19 cellular contexts compared by ENCODE assay signal in genomic region chr5:135438712-135439111, GRCh38. TPM values are rescaled to one million over a fixed set of nuclear protein-coding genes. Genes with fewer than 3 reads are reported as not detected.
A peak's percentile ranks its signal among the peaks of the same experiment; 100 is the strongest.
DNase-seq lines count a peak whose midpoint lies in the region; ATAC-seq and TF ChIP-seq lines count a peak whose summit lies in the region.
"Had no signal": no experiment of that assay in that cellular context is flagged by ENCODE, and none has a peak within 500 bp of the region (broad histone marks: within the 10 kb centered on the region; RNA-seq: fewer than 3 reads in every experiment).

No MANE protein-coding gene starts in this region.

- H3K27ac ChIP-seq in caudate nucleus (ENCODE audit: low read depth, low read length), result peak overlapping the region; percentile 28
- no peak overlapping the region for H3K27ac ChIP-seq in osteoblast (ENCODE audit: low read depth, low read length)
- H3K27ac ChIP-seq in esophagus squamous epithelium, result no peak overlapping the region
- H3K27ac ChIP-seq: SJSA1, vagina had no signal

- TF ChIP-seq CTCF in natural killer cell (IDR thresholded peaks at IDR 0.05) (no peak), osteoblast (IDR thresholded peaks at IDR 0.05; ENCODE audit: extremely low read depth, low read depth, low read length) (no peak), esophagus squamous epithelium (IDR thresholded peaks at IDR 0.05) (no peak)

- H3K4me3 ChIP-seq in osteoblast (ENCODE audit: insufficient read depth, low read length), result no peak overlapping the region
- H3K4me3 ChIP-seq in esophagus squamous epithelium, result no peak overlapping the region
- H3K4me3 ChIP-seq: GM23338, SJSA1, vagina had no signal

- WGBS in esophagus squamous epithelium, 2 donors, result 70 to 71% methylated on average over 7 of the region's 7 CpGs

- no peaks in the 10 kb centered on the region for H3K27me3 ChIP-seq in osteoblast (ENCODE audit: insufficient read depth, low read length)
- H3K27me3 ChIP-seq in esophagus squamous epithelium, result peaks cover 0 to 55% (median 0%) of the 10 kb centered on the region in 4 donors
- H3K27me3 ChIP-seq: vagina had no signal

- H3K4me1 Mint-ChIP-seq in natural killer cell treated with Interleukin-12 subunit alpha and Interleukin-12 subunit beta and Interleukin-15 and Interleukin-18, amount 100 ng/mL, for 72 hours (ENCODE audit: low read depth in 2 of 2), result no peaks in the 10 kb centered on the region
- H3K4me1 Mint-ChIP-seq in natural killer cell (no peaks in the 10 kb centered on the region), immature natural killer cell (no peaks in the 10 kb centered on the region)
- H3K4me1 Mint-ChIP-seq: activated naive CD4-positive, alpha-beta T cell treated with anti-CD3 and anti-CD28 coated beads, Interleukin-2, amount 50 U/mL, for 24 hours had no signal

- H3K4me2 ChIP-seq in osteoblast (ENCODE audit: insufficient read depth, low read length), result no peak overlapping the region
- H3K4me2 ChIP-seq: GM23338 had no signal

- H3K36me3 ChIP-seq in osteoblast (ENCODE audit: insufficient read depth, low read length) (no peaks in the 10 kb centered on the region), esophagus squamous epithelium (no peaks in the 10 kb centered on the region)
- H3K36me3 ChIP-seq: SJSA1, vagina had no signal

- H3K27ac Mint-ChIP-seq in natural killer cell treated with Interleukin-12 subunit alpha and Interleukin-12 subunit beta and Interleukin-15 and Interleukin-18, amount 100 ng/mL, for 72 hours, result no peak overlapping the region
- H3K27ac Mint-ChIP-seq in natural killer cell, result no peak overlapping the region
- H3K27ac Mint-ChIP-seq in immature natural killer cell, result no peak overlapping the region
- H3K27ac Mint-ChIP-seq: activated naive CD4-positive, alpha-beta T cell treated with anti-CD3 and anti-CD28 coated beads, Interleukin-2, amount 50 U/mL, for 24 hours; CD8-positive, alpha-beta T cell; GM23338; T-helper 1 cell treated with Interleukin-12 subunit alpha and Interleukin-12 subunit beta and Interleukin-4 antibody, amounts not matched to agents 30 μg/mL and 1 μg/mL, for 36 hours had no signal

- intact Hi-C loops in natural killer cell (cut with micrococcal nuclease), result no loop called here
- intact Hi-C loops in esophagus squamous epithelium (cut with DNase I), result no loop called here

- peak; percentile 55 for DNase-seq in natural killer cell treated with Interleukin-12 subunit alpha and Interleukin-12 subunit beta and Interleukin-15 and Interleukin-18, amount 100 ng/mL, for 72 hours (ENCODE audit: low spot score)
- no peak for DNase-seq in natural killer cell
- DNase-seq in caudate nucleus (lab: John Stamatoyannopoulos, UW), result no peak
- DNase-seq in osteoblast (ENCODE audit: insufficient read length, low spot score, missing footprints), result peak; percentile 15
- DNase-seq in immature natural killer cell, result no peak
- no peak for DNase-seq in GDM1 (lab: John Stamatoyannopoulos, UW)
- DNase-seq in esophagus squamous epithelium (lab: John Stamatoyannopoulos, UW), result no peak
- DNase-seq in NOMO-1 treated with DMSO at 0.1 percent for 48 hours (lab: John Stamatoyannopoulos, UW; ENCODE audit: unreplicated experiment), result no peak
- DNase-seq: activated CD4-positive, alpha-beta T cell treated with anti-CD3 and anti-CD28 coated beads, Interleukin-2, amount 50 U/mL, for 4 hours; NCI-H1417; NCI-H526 treated with DMSO at 0.1 percent for 48 hours had no signal

- H4K20me1 ChIP-seq in osteoblast (ENCODE audit: insufficient read depth, low read length), result no peaks in the 10 kb centered on the region

- H3K27me3 Mint-ChIP-seq in natural killer cell treated with Interleukin-12 subunit alpha and Interleukin-12 subunit beta and Interleukin-15 and Interleukin-18, amount 100 ng/mL, for 72 hours, result peaks cover 6 to 7% of the 10 kb centered on the region in 2 donors
- peaks cover 9 to 11% of the 10 kb centered on the region in 2 donors for H3K27me3 Mint-ChIP-seq in natural killer cell (ENCODE audit: low read depth in 2 of 2)
- H3K27me3 Mint-ChIP-seq in immature natural killer cell (ENCODE audit: low read depth in 3 of 3), result peaks cover 3 to 7% (median 6%) of the 10 kb centered on the region in 3 donors

- no peaks in the 10 kb centered on the region for H3K36me3 Mint-ChIP-seq in natural killer cell treated with Interleukin-12 subunit alpha and Interleukin-12 subunit beta and Interleukin-15 and Interleukin-18, amount 100 ng/mL, for 72 hours
- H3K36me3 Mint-ChIP-seq in natural killer cell (no peaks in the 10 kb centered on the region), immature natural killer cell (no peaks in the 10 kb centered on the region)
- H3K36me3 Mint-ChIP-seq: activated naive CD4-positive, alpha-beta T cell treated with anti-CD3 and anti-CD28 coated beads, Interleukin-2, amount 50 U/mL, for 24 hours; CD8-positive, alpha-beta T cell had no signal

- H3K79me2 ChIP-seq in osteoblast (ENCODE audit: insufficient read depth, low read length), result no peaks in the 10 kb centered on the region

- no peak for TF ChIP-seq POLR2A in esophagus squamous epithelium (IDR thresholded peaks at IDR 0.05)

- H3K9me3 ChIP-seq in osteoblast (ENCODE audit: low read depth, low read length), result no peaks in the 10 kb centered on the region
- H3K9me3 ChIP-seq in esophagus squamous epithelium, result no peaks in the 10 kb centered on the region
- H3K9me3 ChIP-seq: SJSA1, vagina had no signal

- no peak overlapping the region for H3K4me3 Mint-ChIP-seq in natural killer cell treated with Interleukin-12 subunit alpha and Interleukin-12 subunit beta and Interleukin-15 and Interleukin-18, amount 100 ng/mL, for 72 hours
- H3K4me3 Mint-ChIP-seq in natural killer cell, result no peak overlapping the region
- H3K4me3 Mint-ChIP-seq in immature natural killer cell, result no peak overlapping the region
- H3K4me3 Mint-ChIP-seq: activated naive CD4-positive, alpha-beta T cell treated with anti-CD3 and anti-CD28 coated beads, Interleukin-2, amount 50 U/mL, for 24 hours; CD8-positive, alpha-beta T cell; GM23338; T-helper 1 cell treated with Interleukin-12 subunit alpha and Interleukin-12 subunit beta and Interleukin-4 antibody, amounts not matched to agents 30 μg/mL and 1 μg/mL, for 36 hours had no signal

- no peak overlapping the region for H2AFZ ChIP-seq in osteoblast (ENCODE audit: low read length)
- H2AFZ ChIP-seq: GM23338 had no signal

- ATAC-seq in natural killer cell treated with Interleukin-12 subunit alpha and Interleukin-12 subunit beta and Interleukin-15 and Interleukin-18, amount 100 ng/mL, for 72 hours, result no peak
- no peak for ATAC-seq in natural killer cell
- ATAC-seq: CD8-positive, alpha-beta T cell had no signal

- peaks cover 31% of the 10 kb centered on the region for H3K4me1 ChIP-seq in osteoblast (ENCODE audit: insufficient read depth, low read length)
- H3K4me1 ChIP-seq in esophagus squamous epithelium, result peaks cover 0 to 20% (median 9%) of the 10 kb centered on the region in 3 donors
- H3K4me1 ChIP-seq: vagina had no signal

- no peaks in the 10 kb centered on the region for H3K9me3 Mint-ChIP-seq in natural killer cell treated with Interleukin-12 subunit alpha and Interleukin-12 subunit beta and Interleukin-15 and Interleukin-18, amount 100 ng/mL, for 72 hours
- H3K9me3 Mint-ChIP-seq in natural killer cell (no peaks in the 10 kb centered on the region), immature natural killer cell (no peaks in the 10 kb centered on the region)
- H3K9me3 Mint-ChIP-seq: activated naive CD4-positive, alpha-beta T cell treated with anti-CD3 and anti-CD28 coated beads, Interleukin-2, amount 50 U/mL, for 24 hours; CD8-positive, alpha-beta T cell; GM23338; T-helper 1 cell treated with Interleukin-12 subunit alpha and Interleukin-12 subunit beta and Interleukin-4 antibody, amounts not matched to agents 30 μg/mL and 1 μg/mL, for 36 hours had no signal

RNA-seq across cellular contexts. Expression of gene DCANP1, which starts 8.4 kb away (rescaled TPM):
- not detected for total RNA-seq in natural killer cell treated with Interleukin-12 subunit alpha and Interleukin-12 subunit beta and Interleukin-15 and Interleukin-18, amount 100 ng/mL, for 72 hours
- total RNA-seq in natural killer cell (under 1 TPM in 1 of 3 donors, not detected in 2; 0.07 TPM), osteoblast (not detected in 2 replicates), esophagus squamous epithelium (under 1 TPM in 2 of 4 donors, not detected in 2; 0.44 to 0.57 TPM)
- polyA plus RNA-seq in immature natural killer cell, result under 1 TPM in 1 of 3 donors, not detected in 2; 0.95 TPM
- total RNA-seq: astrocyte; CD8-positive, alpha-beta T cell; GM23338; lung microvascular endothelial cell; SJSA1; vagina had no signal
- polyA plus RNA-seq: GM23338 had no signal

RNA-seq across cellular contexts. Expression of gene TIFAB, which starts 13.4 kb away (rescaled TPM):
- not detected for total RNA-seq in natural killer cell treated with Interleukin-12 subunit alpha and Interleukin-12 subunit beta and Interleukin-15 and Interleukin-18, amount 100 ng/mL, for 72 hours
- total RNA-seq in natural killer cell, result under 1 TPM in 2 of 3 donors, not detected in 1; 0.05 to 0.21 TPM
- not detected in 2 replicates for total RNA-seq in osteoblast
- under 1 TPM in 2 of 3 donors, not detected in 1; 0.03 to 0.07 TPM for polyA plus RNA-seq in immature natural killer cell
- under 1 TPM in 3 of 4 donors, not detected in 1; under 0.01 to 0.18 (median 0.08) TPM for total RNA-seq in esophagus squamous epithelium
- total RNA-seq: astrocyte; CD8-positive, alpha-beta T cell; GM23338; lung microvascular endothelial cell; SJSA1; vagina had no signal
- polyA plus RNA-seq: GM23338 had no signal

RNA-seq across cellular contexts. Expression of gene MACROH2A1, which starts 39.7 kb away (rescaled TPM):
- 100 to 1,000 TPM; 163 to 252 TPM for total RNA-seq in natural killer cell treated with Interleukin-12 subunit alpha and Interleukin-12 subunit beta and Interleukin-15 and Interleukin-18, amount 100 ng/mL, for 72 hours
- 100 to 1,000 TPM; 139 to 160 (median 139) TPM for total RNA-seq in natural killer cell
- 150 and 162 TPM in 2 replicates for total RNA-seq in osteoblast
- 100 to 1,000 TPM; 162 to 195 (median 168) TPM for polyA plus RNA-seq in immature natural killer cell
- total RNA-seq in esophagus squamous epithelium, result 100 to 1,000 TPM; 278 to 355 (median 319) TPM

Comparison
In these comparisons a context has a peak if more than half of its experiments do, and no peak if none do; other contexts are left out.
1. DNase-seq: peak in natural killer cell treated with Interleukin-12 subunit alpha and Interleukin-12 subunit beta and Interleukin-15 and Interleukin-18, amount 100 ng/mL, for 72 hours (single experiment) and osteoblast (single experiment); none in natural killer cell (single experiment), caudate nucleus (0 of 61), immature natural killer cell (0 of 3), GDM1 (single experiment), esophagus squamous epithelium (single experiment) and NOMO-1 treated with DMSO at 0.1 percent for 48 hours (single experiment).